8 cellular contexts compared by ENCODE assay signal in genomic region chr1:17046043-17046657, GRCh38. TPM values are rescaled to one million over a fixed set of nuclear protein-coding genes. Genes with fewer than 3 reads are reported as not detected.
A peak's percentile ranks its signal among the peaks of the same experiment; 100 is the strongest.
DNase-seq lines count a peak whose midpoint lies in the region; ATAC-seq and TF ChIP-seq lines count a peak whose summit lies in the region.

No MANE protein-coding gene starts in this region.

- no peak for ATAC-seq in activated T-cell treated with anti-CD3 and anti-CD28 coated beads, Interleukin-2, amount 50 U/mL, for 72 hours (replicated peaks in 1 of 2)
- no peak for ATAC-seq in foreskin keratinocyte
- ATAC-seq in GM18517 (IDR thresholded peaks at IDR 0.05; ENCODE audit: unreplicated experiment) = no peak
- ATAC-seq in HG02840 (IDR thresholded peaks at IDR 0.05; ENCODE audit: low FRiP score, unreplicated experiment) = no peak

- peaks cover 3% of the 10 kb centered on the region for H3K4me1 ChIP-seq in foreskin keratinocyte

- H3K36me3 Mint-ChIP-seq in activated T-cell treated with anti-CD3 and anti-CD28 coated beads, Interleukin-2, amount 50 U/mL, for 72 hours (ENCODE audit: insufficient read depth in 2 of 2) = peaks cover 2 to 9% of the 10 kb centered on the region in 2 donors
- H3K36me3 Mint-ChIP-seq in T-helper 1 cell treated with Interleukin-12 subunit alpha and Interleukin-12 subunit beta and Interleukin-4 antibody, amounts not matched to agents 30 μg/mL and 1 μg/mL, for 36 hours (ENCODE audit: low read depth) = peaks cover 13% of the 10 kb centered on the region

- no peak for DNase-seq in activated T-cell treated with anti-CD3 and anti-CD28 coated beads, Interleukin-2, amount 50 U/mL, for 72 hours
- DNase-seq in activated T-cell treated with anti-CD3 and anti-CD28 coated beads, Interleukin-2, amount 50 U/mL, for 1 hour = no peak
- DNase-seq in MV-4-11 (lab: John Stamatoyannopoulos, UW) (peak; percentile 48), foreskin keratinocyte (peak in 1 of 2 donors; percentile 30), pons (ENCODE audit: low spot score) (peak; percentile 77)

- no peaks in the 10 kb centered on the region for H3K27me3 ChIP-seq in foreskin keratinocyte

- TF ChIP-seq CTCF in foreskin keratinocyte (conservative IDR thresholded peaks at IDR 0.05) = peak; percentile 92

- H3K27ac ChIP-seq in foreskin keratinocyte = no peak overlapping the region

- peak overlapping the region; percentile 39 for H3K27ac Mint-ChIP-seq in activated T-cell treated with anti-CD3 and anti-CD28 coated beads, Interleukin-2, amount 50 U/mL, for 72 hours
- H3K27ac Mint-ChIP-seq in T-helper 1 cell treated with Interleukin-12 subunit alpha and Interleukin-12 subunit beta and Interleukin-4 antibody, amounts not matched to agents 30 μg/mL and 1 μg/mL, for 36 hours = peak overlapping the region; percentile 62

- peak overlapping the region in 1 of 2 donors; percentile 0 for H3K4me3 Mint-ChIP-seq in activated T-cell treated with anti-CD3 and anti-CD28 coated beads, Interleukin-2, amount 50 U/mL, for 72 hours
- no peak overlapping the region for H3K4me3 Mint-ChIP-seq in T-helper 1 cell treated with Interleukin-12 subunit alpha and Interleukin-12 subunit beta and Interleukin-4 antibody, amounts not matched to agents 30 μg/mL and 1 μg/mL, for 36 hours

- H3K4me1 Mint-ChIP-seq in activated T-cell treated with anti-CD3 and anti-CD28 coated beads, Interleukin-2, amount 50 U/mL, for 72 hours (ENCODE audit: low read depth) = peaks cover 7% of the 10 kb centered on the region
- H3K4me1 Mint-ChIP-seq in T-helper 1 cell treated with Interleukin-12 subunit alpha and Interleukin-12 subunit beta and Interleukin-4 antibody, amounts not matched to agents 30 μg/mL and 1 μg/mL, for 36 hours (ENCODE audit: low read depth) = peaks cover 17% of the 10 kb centered on the region

- no peaks in the 10 kb centered on the region for H3K9me3 Mint-ChIP-seq in activated T-cell treated with anti-CD3 and anti-CD28 coated beads, Interleukin-2, amount 50 U/mL, for 72 hours
- no peaks in the 10 kb centered on the region for H3K9me3 Mint-ChIP-seq in T-helper 1 cell treated with Interleukin-12 subunit alpha and Interleukin-12 subunit beta and Interleukin-4 antibody, amounts not matched to agents 30 μg/mL and 1 μg/mL, for 36 hours

- H3K27me3 Mint-ChIP-seq in activated T-cell treated with anti-CD3 and anti-CD28 coated beads, Interleukin-2, amount 50 U/mL, for 72 hours (ENCODE audit: low read depth) = no peaks in the 10 kb centered on the region
- H3K27me3 Mint-ChIP-seq in T-helper 1 cell treated with Interleukin-12 subunit alpha and Interleukin-12 subunit beta and Interleukin-4 antibody, amounts not matched to agents 30 μg/mL and 1 μg/mL, for 36 hours (ENCODE audit: low read depth) = no peaks in the 10 kb centered on the region

RNA-seq across cellular contexts. Expression of gene SDHB, which starts 7.7 kb away (rescaled TPM):
- total RNA-seq in activated T-cell treated with anti-CD3 and anti-CD28 coated beads, Interleukin-2, amount 50 U/mL, for 72 hours = 100 to 1,000 TPM in 1 of 2 donors, 10 to 100 TPM in 1; 98.2 to 101 TPM
- 152 and 156 TPM in 2 replicates for total RNA-seq in foreskin keratinocyte
- polyA plus RNA-seq in foreskin keratinocyte = 162 and 181 TPM in 2 replicates

RNA-seq across cellular contexts. Expression of gene ATP13A2, which starts 34.4 kb away (rescaled TPM):
- total RNA-seq in activated T-cell treated with anti-CD3 and anti-CD28 coated beads, Interleukin-2, amount 50 U/mL, for 72 hours = 10 to 100 TPM; 22.2 to 23.8 TPM
- 74.2 and 77.3 TPM in 2 replicates for total RNA-seq in foreskin keratinocyte
- polyA plus RNA-seq in foreskin keratinocyte = 53.8 and 55.9 TPM in 2 replicates

Comparison
In these comparisons a context has a peak if more than half of its experiments do, and no peak if none do; other contexts are left out.
1. DNase-seq: peak in MV-4-11 (single experiment) and pons (single experiment); none in activated T-cell treated with anti-CD3 and anti-CD28 coated beads, Interleukin-2, amount 50 U/mL, for 72 hours (0 of 2) and activated T-cell treated with anti-CD3 and anti-CD28 coated beads, Interleukin-2, amount 50 U/mL, for 1 hour (single experiment).